14 cellular contexts compared by ENCODE assay signal in the genomic region with DNA sequence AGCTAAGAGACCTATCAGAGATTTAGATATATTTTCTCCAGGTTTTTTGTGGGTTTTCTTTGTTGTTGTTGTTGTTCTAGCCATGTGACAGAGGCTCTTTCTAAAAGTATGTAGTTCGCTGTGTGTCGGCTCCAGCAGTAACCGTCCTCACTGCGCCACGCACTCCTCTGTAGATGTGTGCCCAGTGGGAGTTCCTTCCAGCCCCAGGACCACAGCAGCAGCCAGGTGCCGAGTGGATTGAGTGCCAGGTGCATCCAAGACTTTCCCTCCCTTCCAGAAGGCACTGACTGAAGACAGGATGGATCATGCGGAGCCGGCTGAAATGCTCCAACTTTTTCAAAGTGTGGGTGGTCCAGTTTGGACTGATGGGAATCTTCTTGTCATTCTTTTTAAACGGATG. TPM values are rescaled to one million over a fixed set of nuclear protein-coding genes. Genes with fewer than 3 reads are reported as not detected.
"Had no signal": no experiment of that assay in that cellular context is flagged by ENCODE, and none has a peak within 500 bp of the region (broad histone marks: within the 10 kb centered on the region; RNA-seq: fewer than 3 reads in every experiment).

No MANE protein-coding gene starts in this region.

- H3K4me1 Mint-ChIP-seq: mesothelial cell of epicardium had no signal

- ATAC-seq: activated CD8-positive, alpha-beta T cell treated with anti-CD3 and anti-CD28 coated beads, Interleukin-2, amount 10 ng/mL, durations not matched to agents 7 days and 5 days had no signal

- H3K27ac Mint-ChIP-seq: activated CD8-positive, alpha-beta T cell treated with anti-CD3 and anti-CD28 coated beads, Interleukin-2, amount 10 ng/mL, durations not matched to agents 7 days and 5 days had no signal

- H3K9me3 ChIP-seq: right atrium auricular region, upper lobe of left lung had no signal

- H3K27ac ChIP-seq: right atrium auricular region, upper lobe of left lung had no signal

- H3K9me3 Mint-ChIP-seq: activated naive CD4-positive, alpha-beta T cell treated with anti-CD3 and anti-CD28 coated beads for 36 hours; mesothelial cell of epicardium had no signal

- H3K4me3 Mint-ChIP-seq: activated CD8-positive, alpha-beta T cell treated with anti-CD3 and anti-CD28 coated beads, Interleukin-2, amount 10 ng/mL, durations not matched to agents 7 days and 5 days; activated naive CD4-positive, alpha-beta T cell treated with anti-CD3 and anti-CD28 coated beads for 36 hours; mesothelial cell of epicardium had no signal

- DNase-seq: activated CD4-positive, alpha-beta T cell treated with anti-CD3 and anti-CD28 coated beads for 48 hours; activated CD8-positive, alpha-beta T cell treated with anti-CD3 and anti-CD28 coated beads, Interleukin-2, amount 10 ng/mL, durations not matched to agents 7 days and 5 days; activated naive CD4-positive, alpha-beta T cell treated with anti-CD3 and anti-CD28 coated beads for 36 hours; cortex of kidney; effector CD8-positive, alpha-beta T cell; hippocampal formation; stimulated activated CD4-positive, alpha-beta T cell treated with anti-CD3 and anti-CD28 coated beads, Interleukin-2, amount 100 ng/mL, for 24 hours; stimulated activated naive CD4-positive, alpha-beta T cell; substantia nigra; upper lobe of left lung had no signal

- H3K4me3 ChIP-seq: right atrium auricular region, upper lobe of left lung had no signal

RNA-seq across cellular contexts. Expression of a gene that starts 31.8 kb away (rescaled TPM):
- total RNA-seq: activated naive CD4-positive, alpha-beta T cell treated with anti-CD3 and anti-CD28 coated beads for 36 hours; myocyte; T-helper 1 cell treated with Interleukin-12 subunit alpha and Interleukin-12 subunit beta and Interleukin-4 antibody, amounts not matched to agents 30 ng/mL and 1 ng/mL, for 36 hours had no signal
